Comparison of ENCODE assay signal across 1 cellular context in the genomic region with DNA sequence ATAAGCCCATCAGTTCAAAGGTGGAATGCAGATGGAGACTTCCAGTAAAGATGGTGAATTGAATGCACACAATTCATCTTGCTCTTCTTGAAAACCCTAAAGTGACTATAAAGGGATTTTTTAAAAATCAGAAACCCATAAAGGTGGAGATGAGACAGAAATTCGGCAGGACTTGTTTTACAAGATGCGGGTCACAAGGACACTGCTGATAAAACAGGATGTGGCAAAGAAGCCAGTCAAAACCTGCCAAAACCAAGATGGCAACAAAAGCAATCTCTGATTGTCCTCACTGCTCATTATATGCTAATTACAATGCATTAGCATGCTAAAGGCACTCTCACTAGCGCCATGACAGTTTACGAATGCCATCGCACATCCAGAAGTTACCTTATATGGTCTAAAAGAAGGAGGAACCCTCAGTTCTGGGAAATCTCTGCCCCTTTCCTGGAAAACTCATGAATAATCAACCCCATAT.
A peak's percentile ranks its signal among the peaks of the same experiment; 100 is the strongest.
TF ChIP-seq lines count a peak whose summit lies in the region.

No MANE protein-coding gene starts in this region.

TF ChIP-seq in K562, 482 proteins besides CTCF, POLR2A, EP300 and RAD21:
- TF ChIP-seq NR4A1 (CRISPR knock-in tag; IDR thresholded peaks at IDR 0.05) (no peak), NR4A1 (tag; IDR thresholded peaks at IDR 0.05) (peak; percentile 56; the same call in 1 of the 2 replicates), YY1 (IDR thresholded peaks at IDR 0.05; ENCODE audit: borderline replicate concordance in 1 of 3, control insufficient read depth in 1 of 3, extremely low read depth in 1 of 3, insufficient read depth in 3 of 3, insufficient read length in 1 of 3, insufficient replicate concordance in 2 of 3, low read depth in 1 of 3, low read length in 2 of 3) (peak in 1 of 3 experiments; percentile 41), ZNF589 (CRISPR knock-in tag; IDR thresholded peaks at IDR 0.05; ENCODE audit: low read depth) (0 out of 2 replicates have a peak, but pooled peaks have one; percentile 20), GABPA (tag; conservative IDR thresholded peaks at IDR 0.05; ENCODE audit: low read depth) (peak; percentile 42; the same call in 1 of the 2 replicates), SMAD3 (CRISPR knock-in tag; conservative IDR thresholded peaks at IDR 0.05) (peak; percentile 63; the same call in 1 of the 2 replicates), SRF (CRISPR knock-in tag; IDR thresholded peaks at IDR 0.05) (peak; percentile 86 to 98), DDX20 (tag; IDR thresholded peaks at IDR 0.05; ENCODE audit: low read depth) (peak; percentile 53), ZNF133 (CRISPR knock-in tag; IDR thresholded peaks at IDR 0.05) (no peak), STAT5B (CRISPR knock-in tag; IDR thresholded peaks at IDR 0.05) (no peak), KLF16 (IDR thresholded peaks at IDR 0.05) (peak; percentile 20; the same call in 1 of the 2 replicates), STAT5A (IDR thresholded peaks at IDR 0.05; ENCODE audit: borderline replicate concordance, low read length) (peak; percentile 84), MECOM (CRISPR knock-in tag; IDR thresholded peaks at IDR 0.05) (no peak), ZNF780A (CRISPR knock-in tag; IDR thresholded peaks at IDR 0.05) (no peak), SOX6 (IDR thresholded peaks at IDR 0.05) (peak; percentile 83), SMARCA4 (IDR thresholded peaks at IDR 0.05) (no peak), RFX5 (IDR thresholded peaks at IDR 0.05; ENCODE audit: low read depth, low read length) (no peak), CTBP1 (IDR thresholded peaks at IDR 0.05; ENCODE audit: borderline replicate concordance) (no peak), ZFP36 (IDR thresholded peaks at IDR 0.05; ENCODE audit: low read depth, low read length, partially characterized antibody) (peak; percentile 7), ARNT (IDR thresholded peaks at IDR 0.05) (no peak)
- TF ChIP-seq, protein P1, sequence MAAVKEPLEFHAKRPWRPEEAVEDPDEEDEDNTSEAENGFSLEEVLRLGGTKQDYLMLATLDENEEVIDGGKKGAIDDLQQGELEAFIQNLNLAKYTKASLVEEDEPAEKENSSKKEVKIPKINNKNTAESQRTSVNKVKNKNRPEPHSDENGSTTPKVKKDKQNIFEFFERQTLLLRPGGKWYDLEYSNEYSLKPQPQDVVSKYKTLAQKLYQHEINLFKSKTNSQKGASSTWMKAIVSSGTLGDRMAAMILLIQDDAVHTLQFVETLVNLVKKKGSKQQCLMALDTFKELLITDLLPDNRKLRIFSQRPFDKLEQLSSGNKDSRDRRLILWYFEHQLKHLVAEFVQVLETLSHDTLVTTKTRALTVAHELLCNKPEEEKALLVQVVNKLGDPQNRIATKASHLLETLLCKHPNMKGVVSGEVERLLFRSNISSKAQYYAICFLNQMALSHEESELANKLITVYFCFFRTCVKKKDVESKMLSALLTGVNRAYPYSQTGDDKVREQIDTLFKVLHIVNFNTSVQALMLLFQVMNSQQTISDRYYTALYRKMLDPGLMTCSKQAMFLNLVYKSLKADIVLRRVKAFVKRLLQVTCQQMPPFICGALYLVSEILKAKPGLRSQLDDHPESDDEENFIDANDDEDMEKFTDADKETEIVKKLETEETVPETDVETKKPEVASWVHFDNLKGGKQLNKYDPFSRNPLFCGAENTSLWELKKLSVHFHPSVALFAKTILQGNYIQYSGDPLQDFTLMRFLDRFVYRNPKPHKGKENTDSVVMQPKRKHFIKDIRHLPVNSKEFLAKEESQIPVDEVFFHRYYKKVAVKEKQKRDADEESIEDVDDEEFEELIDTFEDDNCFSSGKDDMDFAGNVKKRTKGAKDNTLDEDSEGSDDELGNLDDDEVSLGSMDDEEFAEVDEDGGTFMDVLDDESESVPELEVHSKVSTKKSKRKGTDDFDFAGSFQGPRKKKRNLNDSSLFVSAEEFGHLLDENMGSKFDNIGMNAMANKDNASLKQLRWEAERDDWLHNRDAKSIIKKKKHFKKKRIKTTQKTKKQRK (IDR thresholded peaks at IDR 0.05; ENCODE audit: borderline replicate concordance, low read depth, low read length) = no peak
- TF ChIP-seq, protein P2, sequence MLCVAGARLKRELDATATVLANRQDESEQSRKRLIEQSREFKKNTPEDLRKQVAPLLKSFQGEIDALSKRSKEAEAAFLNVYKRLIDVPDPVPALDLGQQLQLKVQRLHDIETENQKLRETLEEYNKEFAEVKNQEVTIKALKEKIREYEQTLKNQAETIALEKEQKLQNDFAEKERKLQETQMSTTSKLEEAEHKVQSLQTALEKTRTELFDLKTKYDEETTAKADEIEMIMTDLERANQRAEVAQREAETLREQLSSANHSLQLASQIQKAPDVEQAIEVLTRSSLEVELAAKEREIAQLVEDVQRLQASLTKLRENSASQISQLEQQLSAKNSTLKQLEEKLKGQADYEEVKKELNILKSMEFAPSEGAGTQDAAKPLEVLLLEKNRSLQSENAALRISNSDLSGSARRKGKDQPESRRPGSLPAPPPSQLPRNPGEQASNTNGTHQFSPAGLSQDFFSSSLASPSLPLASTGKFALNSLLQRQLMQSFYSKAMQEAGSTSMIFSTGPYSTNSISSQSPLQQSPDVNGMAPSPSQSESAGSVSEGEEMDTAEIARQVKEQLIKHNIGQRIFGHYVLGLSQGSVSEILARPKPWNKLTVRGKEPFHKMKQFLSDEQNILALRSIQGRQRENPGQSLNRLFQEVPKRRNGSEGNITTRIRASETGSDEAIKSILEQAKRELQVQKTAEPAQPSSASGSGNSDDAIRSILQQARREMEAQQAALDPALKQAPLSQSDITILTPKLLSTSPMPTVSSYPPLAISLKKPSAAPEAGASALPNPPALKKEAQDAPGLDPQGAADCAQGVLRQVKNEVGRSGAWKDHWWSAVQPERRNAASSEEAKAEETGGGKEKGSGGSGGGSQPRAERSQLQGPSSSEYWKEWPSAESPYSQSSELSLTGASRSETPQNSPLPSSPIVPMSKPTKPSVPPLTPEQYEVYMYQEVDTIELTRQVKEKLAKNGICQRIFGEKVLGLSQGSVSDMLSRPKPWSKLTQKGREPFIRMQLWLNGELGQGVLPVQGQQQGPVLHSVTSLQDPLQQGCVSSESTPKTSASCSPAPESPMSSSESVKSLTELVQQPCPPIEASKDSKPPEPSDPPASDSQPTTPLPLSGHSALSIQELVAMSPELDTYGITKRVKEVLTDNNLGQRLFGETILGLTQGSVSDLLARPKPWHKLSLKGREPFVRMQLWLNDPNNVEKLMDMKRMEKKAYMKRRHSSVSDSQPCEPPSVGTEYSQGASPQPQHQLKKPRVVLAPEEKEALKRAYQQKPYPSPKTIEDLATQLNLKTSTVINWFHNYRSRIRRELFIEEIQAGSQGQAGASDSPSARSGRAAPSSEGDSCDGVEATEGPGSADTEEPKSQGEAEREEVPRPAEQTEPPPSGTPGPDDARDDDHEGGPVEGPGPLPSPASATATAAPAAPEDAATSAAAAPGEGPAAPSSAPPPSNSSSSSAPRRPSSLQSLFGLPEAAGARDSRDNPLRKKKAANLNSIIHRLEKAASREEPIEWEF (CRISPR knock-in tag; IDR thresholded peaks at IDR 0.05) = peak; percentile 33; the same call in 1 of the 2 replicates
- TF ChIP-seq, protein P3, sequence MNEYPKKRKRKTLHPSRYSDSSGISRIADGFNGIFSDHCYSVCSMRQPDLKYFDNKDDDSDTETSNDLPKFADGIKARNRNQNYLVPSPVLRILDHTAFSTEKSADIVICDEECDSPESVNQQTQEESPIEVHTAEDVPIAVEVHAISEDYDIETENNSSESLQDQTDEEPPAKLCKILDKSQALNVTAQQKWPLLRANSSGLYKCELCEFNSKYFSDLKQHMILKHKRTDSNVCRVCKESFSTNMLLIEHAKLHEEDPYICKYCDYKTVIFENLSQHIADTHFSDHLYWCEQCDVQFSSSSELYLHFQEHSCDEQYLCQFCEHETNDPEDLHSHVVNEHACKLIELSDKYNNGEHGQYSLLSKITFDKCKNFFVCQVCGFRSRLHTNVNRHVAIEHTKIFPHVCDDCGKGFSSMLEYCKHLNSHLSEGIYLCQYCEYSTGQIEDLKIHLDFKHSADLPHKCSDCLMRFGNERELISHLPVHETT (CRISPR knock-in tag; conservative IDR thresholded peaks at IDR 0.05 in 1 of 2, IDR thresholded peaks at IDR 0.05 in 1 of 2) = peak in 1 of 2 experiments; percentile 55; a peak in 1 of 4 replicates
- TF ChIP-seq, protein P4, sequence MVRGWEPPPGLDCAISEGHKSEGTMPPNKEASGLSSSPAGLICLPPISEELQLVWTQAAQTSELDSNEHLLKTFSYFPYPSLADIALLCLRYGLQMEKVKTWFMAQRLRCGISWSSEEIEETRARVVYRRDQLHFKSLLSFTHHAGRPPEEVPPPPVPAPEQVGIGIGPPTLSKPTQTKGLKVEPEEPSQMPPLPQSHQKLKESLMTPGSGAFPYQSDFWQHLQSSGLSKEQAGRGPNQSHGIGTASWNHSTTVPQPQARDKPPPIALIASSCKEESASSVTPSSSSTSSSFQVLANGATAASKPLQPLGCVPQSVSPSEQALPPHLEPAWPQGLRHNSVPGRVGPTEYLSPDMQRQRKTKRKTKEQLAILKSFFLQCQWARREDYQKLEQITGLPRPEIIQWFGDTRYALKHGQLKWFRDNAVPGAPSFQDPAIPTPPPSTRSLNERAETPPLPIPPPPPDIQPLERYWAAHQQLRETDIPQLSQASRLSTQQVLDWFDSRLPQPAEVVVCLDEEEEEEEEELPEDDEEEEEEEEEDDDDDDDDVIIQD (CRISPR knock-in tag; IDR thresholded peaks at IDR 0.05) = no peak
- TF ChIP-seq, protein P5, sequence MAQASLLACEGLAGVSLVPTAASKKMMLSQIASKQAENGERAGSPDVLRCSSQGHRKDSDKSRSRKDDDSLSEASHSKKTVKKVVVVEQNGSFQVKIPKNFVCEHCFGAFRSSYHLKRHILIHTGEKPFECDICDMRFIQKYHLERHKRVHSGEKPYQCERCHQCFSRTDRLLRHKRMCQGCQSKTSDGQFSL (CRISPR knock-in tag; IDR thresholded peaks at IDR 0.05) = no peak
- TF ChIP-seq, protein P5 (tag; IDR thresholded peaks at IDR 0.05) = peak in 1 of 2 experiments; percentile 58; a peak in 1 of 4 replicates
- TF ChIP-seq, protein P6, sequence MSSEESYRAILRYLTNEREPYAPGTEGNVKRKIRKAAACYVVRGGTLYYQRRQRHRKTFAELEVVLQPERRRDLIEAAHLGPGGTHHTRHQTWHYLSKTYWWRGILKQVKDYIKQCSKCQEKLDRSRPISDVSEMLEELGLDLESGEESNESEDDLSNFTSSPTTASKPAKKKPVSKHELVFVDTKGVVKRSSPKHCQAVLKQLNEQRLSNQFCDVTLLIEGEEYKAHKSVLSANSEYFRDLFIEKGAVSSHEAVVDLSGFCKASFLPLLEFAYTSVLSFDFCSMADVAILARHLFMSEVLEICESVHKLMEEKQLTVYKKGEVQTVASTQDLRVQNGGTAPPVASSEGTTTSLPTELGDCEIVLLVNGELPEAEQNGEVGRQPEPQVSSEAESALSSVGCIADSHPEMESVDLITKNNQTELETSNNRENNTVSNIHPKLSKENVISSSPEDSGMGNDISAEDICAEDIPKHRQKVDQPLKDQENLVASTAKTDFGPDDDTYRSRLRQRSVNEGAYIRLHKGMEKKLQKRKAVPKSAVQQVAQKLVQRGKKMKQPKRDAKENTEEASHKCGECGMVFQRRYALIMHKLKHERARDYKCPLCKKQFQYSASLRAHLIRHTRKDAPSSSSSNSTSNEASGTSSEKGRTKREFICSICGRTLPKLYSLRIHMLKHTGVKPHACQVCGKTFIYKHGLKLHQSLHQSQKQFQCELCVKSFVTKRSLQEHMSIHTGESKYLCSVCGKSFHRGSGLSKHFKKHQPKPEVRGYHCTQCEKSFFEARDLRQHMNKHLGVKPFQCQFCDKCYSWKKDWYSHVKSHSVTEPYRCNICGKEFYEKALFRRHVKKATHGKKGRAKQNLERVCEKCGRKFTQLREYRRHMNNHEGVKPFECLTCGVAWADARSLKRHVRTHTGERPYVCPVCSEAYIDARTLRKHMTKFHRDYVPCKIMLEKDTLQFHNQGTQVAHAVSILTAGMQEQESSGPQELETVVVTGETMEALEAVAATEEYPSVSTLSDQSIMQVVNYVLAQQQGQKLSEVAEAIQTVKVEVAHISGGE (CRISPR knock-in tag; IDR thresholded peaks at IDR 0.05) = peak in 1 of 3 experiments; percentile 64; a peak in 1 of 6 replicates
- TF ChIP-seq, protein P7, sequence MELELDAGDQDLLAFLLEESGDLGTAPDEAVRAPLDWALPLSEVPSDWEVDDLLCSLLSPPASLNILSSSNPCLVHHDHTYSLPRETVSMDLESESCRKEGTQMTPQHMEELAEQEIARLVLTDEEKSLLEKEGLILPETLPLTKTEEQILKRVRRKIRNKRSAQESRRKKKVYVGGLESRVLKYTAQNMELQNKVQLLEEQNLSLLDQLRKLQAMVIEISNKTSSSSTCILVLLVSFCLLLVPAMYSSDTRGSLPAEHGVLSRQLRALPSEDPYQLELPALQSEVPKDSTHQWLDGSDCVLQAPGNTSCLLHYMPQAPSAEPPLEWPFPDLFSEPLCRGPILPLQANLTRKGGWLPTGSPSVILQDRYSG (tag; conservative IDR thresholded peaks at IDR 0.05; ENCODE audit: low read depth) = peak; percentile 55
